Comparison of ENCODE assay signal across 31 cellular contexts in the genomic region with DNA sequence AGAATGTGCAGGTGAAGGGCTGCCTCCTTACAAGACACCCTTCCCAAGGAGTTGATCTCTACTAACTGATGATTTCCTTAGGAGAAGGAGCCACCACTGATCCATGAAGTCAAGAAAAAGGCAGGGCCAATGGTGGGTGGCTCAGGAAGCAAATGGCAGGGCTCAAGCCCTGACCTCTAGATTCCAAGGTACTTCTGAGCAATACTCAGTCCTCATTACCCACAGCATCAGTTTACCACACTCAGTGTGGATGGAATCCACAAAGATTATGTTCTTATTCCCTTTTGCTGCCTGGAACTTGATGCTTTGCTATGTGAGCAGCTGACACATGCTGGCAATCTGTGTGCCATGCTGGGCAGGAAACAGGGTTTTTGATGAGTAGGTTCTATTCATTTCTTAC.
"Had no signal": no experiment of that assay in that cellular context is flagged by ENCODE, and none has a peak within 500 bp of the region (broad histone marks: within the 10 kb centered on the region; RNA-seq: fewer than 3 reads in every experiment).

No MANE protein-coding gene starts in this region.

- FAIRE-seq: islet of Langerhans, kidney, pancreas had no signal

- DNase-seq: hippocampal formation; immature natural killer cell; kidney; left colon; left lung; lower lobe of right lung; mammary epithelial cell; mesenchymal stem cell; naive thymus-derived CD8-positive, alpha-beta T cell; nucleus accumbens; pancreas; posterior cingulate gyrus; retina; right cardiac atrium; sigmoid colon; stimulated activated CD4-positive, alpha-beta T cell treated with anti-CD3 and anti-CD28 coated beads, Interleukin-1b, Interleukin-23, amount 100 ng/mL, for 48 hours; stimulated activated CD4-positive, alpha-beta T cell treated with anti-CD3 and anti-CD28 coated beads, Interleukin-2, amount 100 ng/mL, for 48 hours; stimulated activated CD4-positive, alpha-beta T cell treated with anti-CD3 and anti-CD28 coated beads, Interleukin-4, amount 100 ng/mL, for 4 hours; stimulated activated CD8-positive, alpha-beta memory T cell treated with anti-CD3 and anti-CD28 coated beads, Interleukin-4, amount 100 ng/mL, for 48 hours; stimulated activated naive CD4-positive, alpha-beta T cell treated with Interleukin-2 at 50 U/mL for 16 hours; stimulated activated naive CD8-positive, alpha-beta T cell treated with anti-CD3 and anti-CD28 coated beads, Interleukin-15, amount 100 ng/mL, for 72 hours; substantia nigra; upper lobe of left lung had no signal

- H3K4me1 ChIP-seq: left lung, lower lobe of right lung, pancreas, prostate gland, sigmoid colon, tibial nerve, upper lobe of left lung, vagina had no signal

- H3K27me3 ChIP-seq: left lung, pancreas, sigmoid colon, tibial nerve, upper lobe of left lung, vagina had no signal

- H3K4me3 ChIP-seq: left lung, lower lobe of right lung, pancreas, prostate gland, sigmoid colon, smooth muscle cell, tibial nerve, upper lobe of left lung, vagina had no signal

- H3K36me3 ChIP-seq: left lung, lower lobe of right lung, pancreas, prostate gland, sigmoid colon, tibial nerve, upper lobe of left lung, vagina had no signal

- H3K4me1 Mint-ChIP-seq: immature natural killer cell; naive thymus-derived CD8-positive, alpha-beta T cell; neural crest cell; stimulated activated memory B cell treated with anti-CD40 and anti-IgM and Interleukin-4, amounts not matched to agents 10 μg/mL and 1 μg/mL and 100 μg/mL, for 72 hours; stimulated activated naive CD8-positive, alpha-beta T cell treated with anti-CD3 and anti-CD28 coated beads, Interleukin-15, amount 100 ng/mL, for 72 hours had no signal

- H3K27ac ChIP-seq: left lung, lower lobe of right lung, pancreas, prostate gland, sigmoid colon, tibial nerve, upper lobe of left lung, vagina had no signal

- ATAC-seq: left lung; lower lobe of right lung; naive thymus-derived CD8-positive, alpha-beta T cell; pancreas; right cardiac atrium; stimulated activated memory B cell treated with anti-CD40 and anti-IgM and Interleukin-4, amounts not matched to agents 10 μg/mL and 1 μg/mL and 100 μg/mL, for 72 hours; stimulated activated naive CD8-positive, alpha-beta T cell treated with anti-CD3 and anti-CD28 coated beads, Interleukin-15, amount 100 ng/mL, for 72 hours had no signal

- H3K27me3 Mint-ChIP-seq: stimulated activated memory B cell treated with anti-CD40 and anti-IgM and Interleukin-4, amounts not matched to agents 10 μg/mL and 1 μg/mL and 100 μg/mL, for 72 hours; stimulated activated naive CD8-positive, alpha-beta T cell treated with anti-CD3 and anti-CD28 coated beads, Interleukin-15, amount 100 ng/mL, for 72 hours had no signal

- H3K4me3 Mint-ChIP-seq: immature natural killer cell; naive thymus-derived CD8-positive, alpha-beta T cell; nephron; neural crest cell; stimulated activated memory B cell treated with anti-CD40 and anti-IgM and Interleukin-4, amounts not matched to agents 10 μg/mL and 1 μg/mL and 100 μg/mL, for 72 hours; stimulated activated naive CD8-positive, alpha-beta T cell treated with anti-CD3 and anti-CD28 coated beads, Interleukin-15, amount 100 ng/mL, for 72 hours had no signal

- H3K4me2 ChIP-seq: smooth muscle cell had no signal

- H3K36me3 Mint-ChIP-seq: immature natural killer cell; stimulated activated memory B cell treated with anti-CD40 and anti-IgM and Interleukin-4, amounts not matched to agents 10 μg/mL and 1 μg/mL and 100 μg/mL, for 72 hours had no signal

- H3K9me3 ChIP-seq: lower lobe of right lung, pancreas, prostate gland, sigmoid colon, tibial nerve, vagina had no signal

- H3K27ac Mint-ChIP-seq: naive thymus-derived CD8-positive, alpha-beta T cell; nephron; stimulated activated memory B cell treated with anti-CD40 and anti-IgM and Interleukin-4, amounts not matched to agents 10 μg/mL and 1 μg/mL and 100 μg/mL, for 72 hours; stimulated activated naive CD8-positive, alpha-beta T cell treated with anti-CD3 and anti-CD28 coated beads, Interleukin-15, amount 100 ng/mL, for 72 hours had no signal
